ENCODE assay signal across 14 cellular contexts in the genomic region with DNA sequence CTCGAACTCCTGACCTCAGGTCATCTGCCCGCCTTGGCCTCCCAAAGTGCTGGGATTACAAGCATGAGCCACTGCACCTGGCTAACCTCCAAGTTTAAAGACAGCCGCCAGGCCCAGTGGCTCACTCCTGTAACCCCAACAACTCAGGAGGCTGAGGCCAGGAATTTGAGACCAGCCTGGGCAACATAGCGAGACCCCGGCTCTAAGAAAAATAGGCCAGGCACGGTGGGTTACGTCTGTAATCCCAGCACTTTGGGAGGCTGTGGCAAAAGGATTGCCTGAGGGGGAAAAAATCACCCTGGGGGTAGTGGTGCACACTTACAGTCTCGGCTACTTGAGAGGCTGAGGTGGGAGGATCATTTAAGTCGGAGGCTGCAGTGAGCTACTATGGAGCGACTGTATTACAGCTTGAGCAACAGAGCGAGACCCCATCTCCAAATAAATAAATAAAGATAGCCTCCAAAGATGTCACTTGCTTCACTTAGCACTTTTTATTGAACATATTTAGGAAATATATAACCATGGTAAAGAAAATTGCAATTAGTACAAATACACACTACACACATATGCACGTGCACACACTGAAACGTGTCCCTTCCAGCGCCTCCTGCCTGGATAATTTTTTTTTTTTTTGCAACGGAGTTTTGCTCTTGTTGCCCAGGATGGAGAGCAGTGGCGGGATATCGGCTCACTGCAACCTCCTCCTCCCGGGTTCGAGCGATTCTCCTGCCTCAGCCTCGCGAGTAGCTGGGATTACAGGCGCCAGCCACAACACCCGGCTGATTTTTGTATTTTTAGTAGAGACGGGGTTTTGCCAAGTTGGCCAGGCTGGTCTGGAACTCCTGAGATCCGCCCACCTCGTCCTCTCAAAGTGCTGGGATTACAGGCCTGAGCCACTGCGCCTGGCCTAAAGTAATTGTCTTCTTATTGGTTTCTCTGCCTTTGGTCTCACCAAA. TPM values are rescaled to one million over a fixed set of nuclear protein-coding genes. Genes with fewer than 3 reads are reported as not detected.
DNase-seq lines count a peak whose midpoint lies in the region; ATAC-seq, FAIRE-seq and TF ChIP-seq lines count a peak whose summit lies in the region.
"Had no signal": no experiment of that assay in that cellular context is flagged by ENCODE, and none has a peak within 500 bp of the region (broad histone marks: within the 10 kb centered on the region; RNA-seq: fewer than 3 reads in every experiment).

No MANE protein-coding gene starts in this region.

- ATAC-seq in K562 (no peak), HG02571 (IDR thresholded peaks at IDR 0.05; ENCODE audit: unreplicated experiment) (no peak), left ventricle myocardium superior (no peak)

- no peak for TF ChIP-seq RAD21 in K562 (CRISPR knock-in tag; conservative IDR thresholded peaks at IDR 0.05 in 1 of 2, IDR thresholded peaks at IDR 0.05 in 1 of 2)

- H3K27me3 ChIP-seq in MM.1S (replicated peaks; ENCODE audit: insufficient read depth, low read length), result no peaks in the 10 kb centered on the region
- H3K27me3 ChIP-seq in K562 (ENCODE audit: control insufficient read depth in 2 of 2, insufficient read depth in 2 of 2, low read length in 2 of 2), result no peaks in the 10 kb centered on the region
- no peaks in the 10 kb centered on the region for H3K27me3 ChIP-seq in osteoblast (ENCODE audit: insufficient read depth, low read length)

- CTCF ChIA-PET in K562 (lab: Yijun Ruan, JAX; ENCODE audit: low intra/inter-chr PET ratio), result interaction anchor here (0.6 kb wide), 1 partner anchor 216 kb away, joined by 3 read pairs; no protein-coding TSS in a partner anchor

- H3K4me1 ChIP-seq in MM.1S (ENCODE audit: low read length) (0 out of 2 replicates have a peak, but pooled peaks cover 11% of the 10 kb centered on the region), K562 (replicated peaks in 1 of 2; ENCODE audit: control insufficient read depth in 2 of 2, insufficient read depth in 2 of 2, low read length in 2 of 2) (peaks cover 8 to 33% of the 10 kb centered on the region in 2 experiments), osteoblast (ENCODE audit: insufficient read depth, low read length) (peaks cover 15% of the 10 kb centered on the region)

- H2AFZ ChIP-seq in MM.1S (ENCODE audit: low read length) (0 out of 2 replicates have a peak overlapping the region, but pooled peaks have one; percentile 84), K562 (ENCODE audit: low read depth, low read length) (no peak overlapping the region), osteoblast (ENCODE audit: low read length) (no peak overlapping the region)

- H3K79me2 ChIP-seq in MM.1S (ENCODE audit: low read length) (peaks cover 19% of the 10 kb centered on the region), K562 (ENCODE audit: control insufficient read depth, insufficient read depth, low read length) (peaks cover 13% of the 10 kb centered on the region), osteoblast (ENCODE audit: insufficient read depth, low read length) (peaks cover 19% of the 10 kb centered on the region)

- no peak for FAIRE-seq in K562 (lab: Jason Lieb, UNC)

- peaks cover 18% of the 10 kb centered on the region for H3K4me1 Mint-ChIP-seq in T-helper 2 cell treated with Interferon-gamma antibody and Interleukin-4, amounts not matched to agents 5 μg/mL and 100 μg/mL, for 36 hours (ENCODE audit: low read depth)

- H3K9me3 ChIP-seq in MM.1S (replicated peaks; ENCODE audit: insufficient read depth, low read length) (no peaks in the 10 kb centered on the region), K562 (replicated peaks; ENCODE audit: control insufficient read depth, insufficient read depth, low read depth, low read length) (no peaks in the 10 kb centered on the region), osteoblast (ENCODE audit: low read depth, low read length) (no peaks in the 10 kb centered on the region)
- H3K9me3 ChIP-seq: SK-N-SH, thoracic aorta had no signal

- H3K9ac ChIP-seq in MM.1S (ENCODE audit: low read length) (no peak overlapping the region), K562 (ENCODE audit: insufficient read depth in 1 of 2, low read depth in 2 of 2, low read length in 2 of 2) (no peak overlapping the region)

- no TSS peak for BruUV-seq in K562 (replicated peaks; lab: Mats Ljungman, UMichigan)

- no peaks in the 10 kb centered on the region for H3K9me3 Mint-ChIP-seq in T-helper 2 cell treated with Interferon-gamma antibody and Interleukin-4, amounts not matched to agents 5 μg/mL and 100 μg/mL, for 36 hours
- H3K9me3 Mint-ChIP-seq: HFFc6 had no signal

- intact Hi-C loops in K562 (cut with micrococcal nuclease), result loop anchor here (5.0 kb wide), 1 partner anchor 36 kb away; no protein-coding TSS in a partner anchor
- intact Hi-C loops in left ventricle myocardium superior (cut with micrococcal nuclease), result no loop called here

- peaks cover 17% of the 10 kb centered on the region for H3K36me3 Mint-ChIP-seq in T-helper 2 cell treated with Interferon-gamma antibody and Interleukin-4, amounts not matched to agents 5 μg/mL and 100 μg/mL, for 36 hours (ENCODE audit: low read depth)

- H3K4me3 Mint-ChIP-seq in T-helper 2 cell treated with Interferon-gamma antibody and Interleukin-4, amounts not matched to agents 5 μg/mL and 100 μg/mL, for 36 hours, result peak overlapping the region; percentile 84

- peaks cover 17% of the 10 kb centered on the region for H3F3A ChIP-seq in MM.1S (ENCODE audit: insufficient read depth, low read length)

- H3K4me2 ChIP-seq in MM.1S (ENCODE audit: low read depth, low read length), result peak overlapping the region; percentile 97; the same call in 1 of the 2 replicates
- H3K4me2 ChIP-seq in K562 (ENCODE audit: insufficient read depth, low read length), result no peak overlapping the region
- no peak overlapping the region for H3K4me2 ChIP-seq in osteoblast (ENCODE audit: insufficient read depth, low read length)

- no peaks in the 10 kb centered on the region for H3K27me3 Mint-ChIP-seq in T-helper 2 cell treated with Interferon-gamma antibody and Interleukin-4, amounts not matched to agents 5 μg/mL and 100 μg/mL, for 36 hours (ENCODE audit: low read depth)

- H3K27ac Mint-ChIP-seq in T-helper 2 cell treated with Interferon-gamma antibody and Interleukin-4, amounts not matched to agents 5 μg/mL and 100 μg/mL, for 36 hours, result peak overlapping the region; percentile 80

- in situ Hi-C loops in K562 (cut with MboI), result no loop called here

- H3K36me3 ChIP-seq in MM.1S (replicated peaks; ENCODE audit: insufficient read depth, low read length), result no peaks in the 10 kb centered on the region
- H3K36me3 ChIP-seq in K562 (ENCODE audit: control insufficient read depth, insufficient read depth, low read length), result peaks cover 27% of the 10 kb centered on the region; the same call in 2 of the 3 replicates
- H3K36me3 ChIP-seq in osteoblast (ENCODE audit: insufficient read depth, low read length), result peaks cover 24% of the 10 kb centered on the region

- H3K9me2 ChIP-seq in MM.1S (replicated peaks; ENCODE audit: insufficient read depth, low read length), result no peaks in the 10 kb centered on the region
- H3K9me2 ChIP-seq: SK-N-SH had no signal

- TF ChIP-seq CTCF in MM.1S (IDR thresholded peaks at IDR 0.05; ENCODE audit: low read length) (no peak), K562 (IDR thresholded peaks at IDR 0.05 in 2 of 3, conservative IDR thresholded peaks at IDR 0.05 in 1 of 3; ENCODE audit: insufficient read depth in 2 of 3, low read depth in 1 of 3, low read length in 3 of 3) (no peak), osteoblast (IDR thresholded peaks at IDR 0.05; ENCODE audit: extremely low read depth, low read depth, low read length) (no peak)

- H3K27ac ChIP-seq in MM.1S (ENCODE audit: low read length) (peak overlapping the region; percentile 76; the same call in 1 of the 2 replicates), K562 (ENCODE audit: extremely low read depth, low read depth, low read length) (no peak overlapping the region), osteoblast (ENCODE audit: low read depth, low read length) (no peak overlapping the region)

- H3K9me1 ChIP-seq in K562 (ENCODE audit: control insufficient read depth, insufficient read depth, low read length), result no peaks in the 10 kb centered on the region

- no peak for TF ChIP-seq POLR2A in K562 (conservative IDR thresholded peaks at IDR 0.05)

- no peak for DNase-seq in T-helper 2 cell treated with Interferon-gamma antibody and Interleukin-4, amounts not matched to agents 5 μg/mL and 100 μg/mL, for 36 hours (ENCODE audit: low spot score)
- DNase-seq in T-helper 2 cell, result no peak
- DNase-seq in MM.1S, result no peak
- no peak for DNase-seq in K562 (ENCODE audit: extremely low read depth in 1 of 4, low spot score in 3 of 4)
- DNase-seq in osteoblast (ENCODE audit: insufficient read length, low spot score, missing footprints), result peak; percentile 76
- DNase-seq in left ventricle myocardium superior, result no peak
- DNase-seq in NCI-H1436 treated with DMSO at 0.1 percent for 48 hours (lab: John Stamatoyannopoulos, UW), result no peak
- DNase-seq: 8988T, activated gamma-delta T cell treated with Interleukin-2 at 50 U/mL for 16 hours, HFFc6, NCI-H2227 treated with DMSO at 0.1 percent for 48 hours, SK-N-SH had no signal

- no peak for TF ChIP-seq EP300 in K562 (IDR thresholded peaks at IDR 0.05; ENCODE audit: low read length)

- H3K4me3 ChIP-seq in MM.1S (ENCODE audit: low read length) (0 out of 2 replicates have a peak overlapping the region, but pooled peaks have one; percentile 10), K562 (no peak overlapping the region), osteoblast (ENCODE audit: insufficient read depth, low read length) (no peak overlapping the region)

- POLR2A ChIA-PET in K562 (lab: Yijun Ruan, JAX), result interaction anchor here (0.9 to 1.6 kb wide), 3 partner anchors 11 to 73 kb away, joined by 3 to 6 read pairs (median 4); a partner anchor contains a TSS

- 86% methylated on average over 25 of the region's 28 CpGs for WGBS in K562 (ENCODE audit: insufficient coverage, low coverage, missing lambda C conversion rate)

- H4K20me1 ChIP-seq in MM.1S (ENCODE audit: insufficient read depth, low read length) (no peaks in the 10 kb centered on the region), K562 (replicated peaks; ENCODE audit: control insufficient read depth, insufficient read depth, low read length) (no peaks in the 10 kb centered on the region), osteoblast (ENCODE audit: insufficient read depth, low read length) (peaks cover 3% of the 10 kb centered on the region)

RNA-seq across cellular contexts. Expression of a gene that starts 1.4 kb away (rescaled TPM):
- total RNA-seq in K562 (2011; cell fraction: chromatin; rRNA removed; ENCODE audit: low replicate concordance), result 17.8 and 57.4 TPM in 2 replicates
- total RNA-seq in K562 (2011; cell fraction: nucleolus; rRNA removed), result 36.7 and 44.2 TPM in 2 replicates
- total RNA-seq in K562 (2011; cell fraction: nucleoplasm; rRNA removed), result 21.8 and 24.5 TPM in 2 replicates
- total RNA-seq in K562 (2014; rRNA removed) (29.1 and 36.4 TPM in 2 replicates), K562 (2014; rRNA removed; fragmentation: Illumina TruSeq; extraction: Trizol) (6.0 and 9.0 TPM in 2 replicates), K562 (2015; rRNA removed; fragmentation: Illumina TruSeq; extraction: Trizol) (10.8 and 11.7 TPM in 2 replicates), K562 (2021) (33.1 and 34.8 TPM in 2 replicates), osteoblast (25.9 and 30.0 TPM in 2 replicates), left ventricle myocardium superior (90.5 TPM)
- polyA plus RNA-seq in K562 (2011; rRNA removed) (13.1 and 23.5 TPM in 2 replicates), K562 (2014; fragmentation: Illumina TruSeq; extraction: Trizol) (22.4 and 29.2 TPM in 2 replicates), K562 (2014; fragmentation: Nextera tagmentation; extraction: Ambion mirVana) (1 to 10 TPM in 1 of 2 experiments, under 1 TPM in 1; 0.58 to 1.5 TPM), K562 (2014; rRNA removed) (25.1 and 27.1 TPM in 2 replicates)
- 16.2 and 36.5 TPM in 2 replicates for polyA plus RNA-seq in K562 (2011; cell fraction: cytosol; rRNA removed)
- 62.9 and 85.4 TPM in 2 replicates for polyA plus RNA-seq in K562 (2011; cell fraction: nucleus; rRNA removed)
- polyA plus RNA-seq in K562 (2012), result 24.6 and 34.3 TPM in 2 replicates
- polyA minus RNA-seq in K562 (2011; rRNA and poly(A)+ RNA removed), result 9.3 and 10.0 TPM in 2 replicates
- 16.1 and 18.6 TPM in 2 replicates for polyA minus RNA-seq in K562 (2011; cell fraction: cytosol; rRNA and poly(A)+ RNA removed)
- polyA minus RNA-seq in K562 (2011; cell fraction: nucleus; rRNA and poly(A)+ RNA removed), result 29.1 and 36.5 TPM in 2 replicates

RNA-seq across cellular contexts. Expression of a gene that starts 10.7 kb away (rescaled TPM):
- total RNA-seq in K562 (2011; cell fraction: chromatin; rRNA removed; ENCODE audit: low replicate concordance), result 101 and 172 TPM in 2 replicates
- total RNA-seq in K562 (2011; cell fraction: nucleolus; rRNA removed), result 101 and 113 TPM in 2 replicates
- total RNA-seq in K562 (2011; cell fraction: nucleoplasm; rRNA removed), result 112 and 119 TPM in 2 replicates
- total RNA-seq in K562 (2014; rRNA removed), result 76.4 and 79.5 TPM in 2 replicates
- 55.2 and 58.0 TPM in 2 replicates for total RNA-seq in K562 (2014; rRNA removed; fragmentation: Illumina TruSeq; extraction: Trizol)
- total RNA-seq in K562 (2015; rRNA removed; fragmentation: Illumina TruSeq; extraction: Trizol), result 64.7 and 70.0 TPM in 2 replicates
- 78.8 and 85.4 TPM in 2 replicates for total RNA-seq in K562 (2021)
- 97.8 and 98.5 TPM in 2 replicates for polyA plus RNA-seq in K562 (2011; rRNA removed)
- polyA plus RNA-seq in K562 (2011; cell fraction: cytosol; rRNA removed), result 95.2 and 96.8 TPM in 2 replicates
- polyA plus RNA-seq in K562 (2011; cell fraction: nucleus; rRNA removed), result 146 and 150 TPM in 2 replicates
- polyA plus RNA-seq in K562 (2012), result 51.8 and 72.0 TPM in 2 replicates
- polyA plus RNA-seq in K562 (2014; fragmentation: Illumina TruSeq; extraction: Trizol), result 77.7 and 80.0 TPM in 2 replicates
- polyA plus RNA-seq in K562 (2014; fragmentation: Nextera tagmentation; extraction: Ambion mirVana), result 10 to 100 TPM; 10.0 to 12.3 TPM
- polyA plus RNA-seq in K562 (2014; rRNA removed), result 85.8 and 92.9 TPM in 2 replicates
- polyA minus RNA-seq in K562 (2011; rRNA and poly(A)+ RNA removed), result 65.0 and 72.0 TPM in 2 replicates
- 35.7 and 42.9 TPM in 2 replicates for polyA minus RNA-seq in K562 (2011; cell fraction: cytosol; rRNA and poly(A)+ RNA removed)
- polyA minus RNA-seq in K562 (2011; cell fraction: nucleus; rRNA and poly(A)+ RNA removed), result 26.0 and 35.5 TPM in 2 replicates
- total RNA-seq in osteoblast, result 31.8 and 35.1 TPM in 2 replicates
- total RNA-seq in left ventricle myocardium superior, result 77.4 TPM

RNA-seq across cellular contexts. Expression of a gene that starts 12.2 kb away (rescaled TPM):
- total RNA-seq in K562 (2011; cell fraction: chromatin; rRNA removed; ENCODE audit: low replicate concordance), result 51.0 and 124 TPM in 2 replicates
- total RNA-seq in K562 (2011; cell fraction: nucleolus; rRNA removed), result 125 and 158 TPM in 2 replicates
- total RNA-seq in K562 (2011; cell fraction: nucleoplasm; rRNA removed), result 125 and 133 TPM in 2 replicates
- 68.1 and 83.3 TPM in 2 replicates for total RNA-seq in K562 (2014; rRNA removed)
- total RNA-seq in K562 (2014; rRNA removed; fragmentation: Illumina TruSeq; extraction: Trizol), result 28.8 and 32.1 TPM in 2 replicates
- total RNA-seq in K562 (2015; rRNA removed; fragmentation: Illumina TruSeq; extraction: Trizol), result 36.1 and 37.2 TPM in 2 replicates
- 62.1 and 66.1 TPM in 2 replicates for total RNA-seq in K562 (2021)
- 119 and 164 TPM in 2 replicates for polyA plus RNA-seq in K562 (2011; rRNA removed)
- 399 and 484 TPM in 2 replicates for polyA plus RNA-seq in K562 (2011; cell fraction: cytosol; rRNA removed)
- 102 and 144 TPM in 2 replicates for polyA plus RNA-seq in K562 (2011; cell fraction: nucleus; rRNA removed)
- 97.9 and 107 TPM in 2 replicates for polyA plus RNA-seq in K562 (2012)
- polyA plus RNA-seq in K562 (2014; fragmentation: Illumina TruSeq; extraction: Trizol), result 70.3 and 79.1 TPM in 2 replicates
- 10 to 100 TPM; 30.0 to 47.3 TPM for polyA plus RNA-seq in K562 (2014; fragmentation: Nextera tagmentation; extraction: Ambion mirVana)
- polyA plus RNA-seq in K562 (2014; rRNA removed), result 112 and 121 TPM in 2 replicates
- polyA minus RNA-seq in K562 (2011; rRNA and poly(A)+ RNA removed), result 83.5 and 88.3 TPM in 2 replicates
- 42.0 and 44.3 TPM in 2 replicates for polyA minus RNA-seq in K562 (2011; cell fraction: cytosol; rRNA and poly(A)+ RNA removed)
- 18.0 and 29.5 TPM in 2 replicates for polyA minus RNA-seq in K562 (2011; cell fraction: nucleus; rRNA and poly(A)+ RNA removed)
- total RNA-seq in osteoblast, result 132 and 147 TPM in 2 replicates
- total RNA-seq in left ventricle myocardium superior, result 39.9 TPM

RNA-seq across cellular contexts. Expression of a gene that starts 18.0 kb away (rescaled TPM):
- total RNA-seq in K562 (2011; cell fraction: chromatin; rRNA removed; ENCODE audit: low replicate concordance), result 11.2 and 29.6 TPM in 2 replicates
- 16.2 and 17.5 TPM in 2 replicates for total RNA-seq in K562 (2011; cell fraction: nucleolus; rRNA removed)
- total RNA-seq in K562 (2011; cell fraction: nucleoplasm; rRNA removed), result 15.5 and 16.0 TPM in 2 replicates
- total RNA-seq in K562 (2014; rRNA removed) (0.78 and 1.1 TPM in 2 replicates), K562 (2014; rRNA removed; fragmentation: Illumina TruSeq; extraction: Trizol) (0.16 and 0.40 TPM in 2 replicates), K562 (2015; rRNA removed; fragmentation: Illumina TruSeq; extraction: Trizol) (0.43 and 0.57 TPM in 2 replicates), K562 (2021) (0.85 and 1.3 TPM in 2 replicates), osteoblast (2.7 and 2.9 TPM in 2 replicates), left ventricle myocardium superior (0.87 TPM)
- polyA plus RNA-seq in K562 (2011; rRNA removed) (0.78 and 1.9 TPM in 2 replicates), K562 (2014; fragmentation: Illumina TruSeq; extraction: Trizol) (0.45 and 0.69 TPM in 2 replicates), K562 (2014; fragmentation: Nextera tagmentation; extraction: Ambion mirVana) (not detected), K562 (2014; rRNA removed) (1.7 and 1.9 TPM in 2 replicates)
- polyA plus RNA-seq in K562 (2011; cell fraction: cytosol; rRNA removed), result 0.51 and 1.0 TPM in 2 replicates
- polyA plus RNA-seq in K562 (2011; cell fraction: nucleus; rRNA removed), result 23.4 and 25.9 TPM in 2 replicates
- polyA plus RNA-seq in K562 (2012), result 1.2 and 4.1 TPM in 2 replicates
- 0.63 and 0.78 TPM in 2 replicates for polyA minus RNA-seq in K562 (2011; rRNA and poly(A)+ RNA removed)
- polyA minus RNA-seq in K562 (2011; cell fraction: cytosol; rRNA and poly(A)+ RNA removed), result 0.27 and 0.29 TPM in 2 replicates
- polyA minus RNA-seq in K562 (2011; cell fraction: nucleus; rRNA and poly(A)+ RNA removed), result 4.4 and 6.1 TPM in 2 replicates

RNA-seq across cellular contexts. Expression of a gene that starts 28.7 kb away (rescaled TPM):
- total RNA-seq in K562 (2011; cell fraction: chromatin; rRNA removed; ENCODE audit: low replicate concordance), result 0.95 and 3.2 TPM in 2 replicates
- total RNA-seq in K562 (2011; cell fraction: nucleolus; rRNA removed), result 3.7 and 4.5 TPM in 2 replicates
- total RNA-seq in K562 (2011; cell fraction: nucleoplasm; rRNA removed), result 3.0 and 4.4 TPM in 2 replicates
- 1.7 and 2.4 TPM in 2 replicates for total RNA-seq in K562 (2014; rRNA removed)
- 0.32 and 0.69 TPM in 2 replicates for total RNA-seq in K562 (2014; rRNA removed; fragmentation: Illumina TruSeq; extraction: Trizol)
- total RNA-seq in K562 (2015; rRNA removed; fragmentation: Illumina TruSeq; extraction: Trizol), result 0.72 and 0.83 TPM in 2 replicates
- 3.0 and 3.9 TPM in 2 replicates for total RNA-seq in K562 (2021)
- 0.77 and 7.6 TPM in 2 replicates for polyA plus RNA-seq in K562 (2011; rRNA removed)
- 5.3 and 9.1 TPM in 2 replicates for polyA plus RNA-seq in K562 (2011; cell fraction: cytosol; rRNA removed)
- polyA plus RNA-seq in K562 (2011; cell fraction: nucleus; rRNA removed), result 2.3 and 8.3 TPM in 2 replicates
- 2.0 and 21.4 TPM in 2 replicates for polyA plus RNA-seq in K562 (2012)
- polyA plus RNA-seq in K562 (2014; fragmentation: Illumina TruSeq; extraction: Trizol), result 2.7 and 4.5 TPM in 2 replicates
- under 1 TPM in 1 of 2 experiments, not detected in 1; 0.25 TPM for polyA plus RNA-seq in K562 (2014; fragmentation: Nextera tagmentation; extraction: Ambion mirVana)
- 3.1 and 6.3 TPM in 2 replicates for polyA plus RNA-seq in K562 (2014; rRNA removed)
- 0.60 and 1.4 TPM in 2 replicates for polyA minus RNA-seq in K562 (2011; rRNA and poly(A)+ RNA removed)
- polyA minus RNA-seq in K562 (2011; cell fraction: cytosol; rRNA and poly(A)+ RNA removed), result 2.3 and 4.6 TPM in 2 replicates
- 0.40 and 3.3 TPM in 2 replicates for polyA minus RNA-seq in K562 (2011; cell fraction: nucleus; rRNA and poly(A)+ RNA removed)
- not detected in 2 replicates for total RNA-seq in osteoblast
- total RNA-seq in left ventricle myocardium superior, result not detected
- total RNA-seq: HFFc6, thoracic aorta had no signal
